Comparison of ENCODE assay signal across 1 cellular context in genomic region chr17:61413654-61414133, GRCh38.
TF ChIP-seq lines count a peak whose summit lies in the region.

No MANE protein-coding gene starts in this region.

TF ChIP-seq in SK-N-SH treated with all-trans-retinoic acid at 6 μM for 48 hours, 23 proteins besides CTCF, POLR2A, EP300 and RAD21 (continued from another document):
- TF ChIP-seq ARNTL (CRISPR knock-in tag; IDR thresholded peaks at IDR 0.05; ENCODE audit: borderline replicate concordance, low read depth) (no peak), RARB (CRISPR knock-in tag; IDR thresholded peaks at IDR 0.05) (no peak), ZFP30 (CRISPR knock-in tag; IDR thresholded peaks at IDR 0.05) (no peak), ESRRG (CRISPR knock-in tag; IDR thresholded peaks at IDR 0.05) (no peak), ISL1 (CRISPR knock-in tag; IDR thresholded peaks at IDR 0.05) (no peak), TOX (CRISPR knock-in tag; IDR thresholded peaks at IDR 0.05; ENCODE audit: borderline replicate concordance) (no peak), ZNF8 (CRISPR knock-in tag; IDR thresholded peaks at IDR 0.05) (no peak), ZNF70 (CRISPR knock-in tag; IDR thresholded peaks at IDR 0.05) (no peak), GLIS3 (CRISPR knock-in tag; IDR thresholded peaks at IDR 0.05) (no peak), ZNF565 (CRISPR knock-in tag; conservative IDR thresholded peaks at IDR 0.05; ENCODE audit: low read depth) (no peak)
